In genomic region chr9:106602354-106602753, GRCh38 we compare ENCODE assay signal across 1 cellular context.
TF ChIP-seq lines count a peak whose summit lies in the region.

No MANE protein-coding gene starts in this region.

TF ChIP-seq in H1, 55 proteins besides CTCF, POLR2A, EP300 and RAD21 (continued from another document):
- TF ChIP-seq BCL11A (IDR thresholded peaks at IDR 0.05; ENCODE audit: low read depth in 2 of 2, low read length in 2 of 2), result no peak
